Comparison of ENCODE assay signal across 1 cellular context in the genomic region with DNA sequence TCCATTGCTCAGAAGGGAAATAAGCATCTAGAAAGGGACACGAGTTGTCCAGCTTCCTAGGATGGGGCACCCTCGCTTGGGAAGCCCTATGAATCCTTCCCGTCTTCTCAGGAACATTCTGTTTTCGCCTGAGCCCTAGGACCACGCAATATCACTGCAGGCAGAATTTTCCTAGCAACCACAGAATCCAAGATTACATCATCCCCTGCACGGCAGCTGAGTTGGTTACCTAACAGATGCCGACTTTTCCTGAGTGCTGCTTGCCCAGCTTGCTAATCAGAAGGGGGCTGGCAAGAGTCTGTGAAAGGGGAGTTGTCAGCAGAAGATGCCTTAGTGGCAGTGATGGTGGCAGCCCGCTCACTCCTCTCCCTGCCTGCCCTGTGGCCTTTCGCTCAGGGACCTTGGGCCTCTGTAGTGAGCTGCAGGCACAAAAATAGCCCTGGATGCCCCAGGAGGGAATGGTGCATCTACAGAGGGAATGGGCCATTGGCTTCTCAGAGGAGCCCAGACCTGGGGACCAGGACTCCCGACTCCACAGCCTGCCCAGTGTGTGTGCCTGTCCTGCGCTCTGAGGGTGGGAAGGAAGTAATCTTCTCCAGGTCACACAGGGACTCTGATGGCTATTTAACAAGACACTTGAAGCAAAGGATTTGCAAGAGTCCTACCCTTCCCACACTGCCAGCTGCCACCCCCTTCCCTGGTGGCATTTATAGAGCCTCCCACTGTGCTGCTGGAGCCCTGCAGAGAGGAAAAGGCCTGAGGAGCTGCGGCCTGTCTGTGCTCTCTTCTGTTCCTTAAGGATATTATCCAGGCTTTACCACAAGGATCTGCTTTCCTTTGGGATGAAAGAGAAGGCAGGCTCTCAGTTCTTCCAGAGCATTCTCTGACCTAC.
TF ChIP-seq lines count a peak whose summit lies in the region.

No MANE protein-coding gene starts in this region.

TF ChIP-seq in HEK293, 187 proteins besides CTCF, POLR2A, EP300 and RAD21 (continued from another document and continues in another):
- TF ChIP-seq, protein P1, sequence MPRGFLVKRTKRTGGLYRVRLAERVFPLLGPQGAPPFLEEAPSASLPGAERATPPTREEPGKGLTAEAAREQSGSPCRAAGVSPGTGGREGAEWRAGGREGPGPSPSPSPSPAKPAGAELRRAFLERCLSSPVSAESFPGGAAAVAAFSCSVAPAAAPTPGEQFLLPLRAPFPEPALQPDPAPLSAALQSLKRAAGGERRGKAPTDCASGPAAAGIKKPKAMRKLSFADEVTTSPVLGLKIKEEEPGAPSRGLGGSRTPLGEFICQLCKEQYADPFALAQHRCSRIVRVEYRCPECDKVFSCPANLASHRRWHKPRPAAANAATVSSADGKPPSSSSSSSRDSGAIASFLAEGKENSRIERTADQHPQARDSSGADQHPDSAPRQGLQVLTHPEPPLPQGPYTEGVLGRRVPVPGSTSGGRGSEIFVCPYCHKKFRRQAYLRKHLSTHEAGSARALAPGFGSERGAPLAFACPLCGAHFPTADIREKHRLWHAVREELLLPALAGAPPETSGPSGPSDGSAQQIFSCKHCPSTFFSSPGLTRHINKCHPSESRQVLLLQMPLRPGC (tag by site-specific recombination; IDR thresholded peaks at IDR 0.05): no peak
- TF ChIP-seq, protein P2, sequence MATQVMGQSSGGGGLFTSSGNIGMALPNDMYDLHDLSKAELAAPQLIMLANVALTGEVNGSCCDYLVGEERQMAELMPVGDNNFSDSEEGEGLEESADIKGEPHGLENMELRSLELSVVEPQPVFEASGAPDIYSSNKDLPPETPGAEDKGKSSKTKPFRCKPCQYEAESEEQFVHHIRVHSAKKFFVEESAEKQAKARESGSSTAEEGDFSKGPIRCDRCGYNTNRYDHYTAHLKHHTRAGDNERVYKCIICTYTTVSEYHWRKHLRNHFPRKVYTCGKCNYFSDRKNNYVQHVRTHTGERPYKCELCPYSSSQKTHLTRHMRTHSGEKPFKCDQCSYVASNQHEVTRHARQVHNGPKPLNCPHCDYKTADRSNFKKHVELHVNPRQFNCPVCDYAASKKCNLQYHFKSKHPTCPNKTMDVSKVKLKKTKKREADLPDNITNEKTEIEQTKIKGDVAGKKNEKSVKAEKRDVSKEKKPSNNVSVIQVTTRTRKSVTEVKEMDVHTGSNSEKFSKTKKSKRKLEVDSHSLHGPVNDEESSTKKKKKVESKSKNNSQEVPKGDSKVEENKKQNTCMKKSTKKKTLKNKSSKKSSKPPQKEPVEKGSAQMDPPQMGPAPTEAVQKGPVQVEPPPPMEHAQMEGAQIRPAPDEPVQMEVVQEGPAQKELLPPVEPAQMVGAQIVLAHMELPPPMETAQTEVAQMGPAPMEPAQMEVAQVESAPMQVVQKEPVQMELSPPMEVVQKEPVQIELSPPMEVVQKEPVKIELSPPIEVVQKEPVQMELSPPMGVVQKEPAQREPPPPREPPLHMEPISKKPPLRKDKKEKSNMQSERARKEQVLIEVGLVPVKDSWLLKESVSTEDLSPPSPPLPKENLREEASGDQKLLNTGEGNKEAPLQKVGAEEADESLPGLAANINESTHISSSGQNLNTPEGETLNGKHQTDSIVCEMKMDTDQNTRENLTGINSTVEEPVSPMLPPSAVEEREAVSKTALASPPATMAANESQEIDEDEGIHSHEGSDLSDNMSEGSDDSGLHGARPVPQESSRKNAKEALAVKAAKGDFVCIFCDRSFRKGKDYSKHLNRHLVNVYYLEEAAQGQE (tag by site-specific recombination; IDR thresholded peaks at IDR 0.05): no peak
- TF ChIP-seq, protein P3, sequence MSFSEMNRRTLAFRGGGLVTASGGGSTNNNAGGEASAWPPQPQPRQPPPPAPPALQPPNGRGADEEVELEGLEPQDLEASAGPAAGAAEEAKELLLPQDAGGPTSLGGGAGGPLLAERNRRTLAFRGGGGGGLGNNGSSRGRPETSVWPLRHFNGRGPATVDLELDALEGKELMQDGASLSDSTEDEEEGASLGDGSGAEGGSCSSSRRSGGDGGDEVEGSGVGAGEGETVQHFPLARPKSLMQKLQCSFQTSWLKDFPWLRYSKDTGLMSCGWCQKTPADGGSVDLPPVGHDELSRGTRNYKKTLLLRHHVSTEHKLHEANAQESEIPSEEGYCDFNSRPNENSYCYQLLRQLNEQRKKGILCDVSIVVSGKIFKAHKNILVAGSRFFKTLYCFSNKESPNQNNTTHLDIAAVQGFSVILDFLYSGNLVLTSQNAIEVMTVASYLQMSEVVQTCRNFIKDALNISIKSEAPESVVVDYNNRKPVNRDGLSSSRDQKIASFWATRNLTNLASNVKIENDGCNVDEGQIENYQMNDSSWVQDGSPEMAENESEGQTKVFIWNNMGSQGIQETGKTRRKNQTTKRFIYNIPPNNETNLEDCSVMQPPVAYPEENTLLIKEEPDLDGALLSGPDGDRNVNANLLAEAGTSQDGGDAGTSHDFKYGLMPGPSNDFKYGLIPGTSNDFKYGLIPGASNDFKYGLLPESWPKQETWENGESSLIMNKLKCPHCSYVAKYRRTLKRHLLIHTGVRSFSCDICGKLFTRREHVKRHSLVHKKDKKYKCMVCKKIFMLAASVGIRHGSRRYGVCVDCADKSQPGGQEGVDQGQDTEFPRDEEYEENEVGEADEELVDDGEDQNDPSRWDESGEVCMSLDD (tag by site-specific recombination; IDR thresholded peaks at IDR 0.05): no peak
- TF ChIP-seq, protein P4, sequence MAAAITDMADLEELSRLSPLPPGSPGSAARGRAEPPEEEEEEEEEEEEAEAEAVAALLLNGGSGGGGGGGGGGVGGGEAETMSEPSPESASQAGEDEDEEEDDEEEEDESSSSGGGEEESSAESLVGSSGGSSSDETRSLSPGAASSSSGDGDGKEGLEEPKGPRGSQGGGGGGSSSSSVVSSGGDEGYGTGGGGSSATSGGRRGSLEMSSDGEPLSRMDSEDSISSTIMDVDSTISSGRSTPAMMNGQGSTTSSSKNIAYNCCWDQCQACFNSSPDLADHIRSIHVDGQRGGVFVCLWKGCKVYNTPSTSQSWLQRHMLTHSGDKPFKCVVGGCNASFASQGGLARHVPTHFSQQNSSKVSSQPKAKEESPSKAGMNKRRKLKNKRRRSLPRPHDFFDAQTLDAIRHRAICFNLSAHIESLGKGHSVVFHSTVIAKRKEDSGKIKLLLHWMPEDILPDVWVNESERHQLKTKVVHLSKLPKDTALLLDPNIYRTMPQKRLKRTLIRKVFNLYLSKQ (tag by site-specific recombination; IDR thresholded peaks at IDR 0.05; ENCODE audit: borderline replicate concordance): no peak
- TF ChIP-seq ZNF624 (tag by site-specific recombination; IDR thresholded peaks at IDR 0.05) (no peak), ZNF335 (tag by site-specific recombination; conservative IDR thresholded peaks at IDR 0.05) (peak; percentile 70), ZNF416 (tag by site-specific recombination; IDR thresholded peaks at IDR 0.05) (no peak), ZNF623 (tag by site-specific recombination; IDR thresholded peaks at IDR 0.05) (no peak), ZNF341 (tag by site-specific recombination; IDR thresholded peaks at IDR 0.05; ENCODE audit: low read depth) (no peak), PRDM1 (tag by site-specific recombination; IDR thresholded peaks at IDR 0.05) (peak; percentile 35), ZNF529 (tag by site-specific recombination; IDR thresholded peaks at IDR 0.05; ENCODE audit: insufficient replicate concordance) (no peak), GLI2 (tag by site-specific recombination; IDR thresholded peaks at IDR 0.05; ENCODE audit: borderline replicate concordance, low read depth) (no peak), ZNF76 (tag by site-specific recombination; IDR thresholded peaks at IDR 0.05; ENCODE audit: borderline replicate concordance, low read depth) (no peak), ZNF214 (tag by site-specific recombination; IDR thresholded peaks at IDR 0.05; ENCODE audit: borderline replicate concordance) (no peak), ZNF324 (tag by site-specific recombination; IDR thresholded peaks at IDR 0.05) (no peak), ZNF391 (tag by site-specific recombination; IDR thresholded peaks at IDR 0.05; ENCODE audit: borderline replicate concordance, low read depth) (no peak), WT1 (tag by site-specific recombination; IDR thresholded peaks at IDR 0.05) (no peak), ZNF654 (tag by site-specific recombination; IDR thresholded peaks at IDR 0.05; ENCODE audit: low read depth) (no peak), ZXDB (tag by site-specific recombination; IDR thresholded peaks at IDR 0.05) (no peak), ZNF530 (tag by site-specific recombination; IDR thresholded peaks at IDR 0.05; ENCODE audit: low read depth) (no peak), ZNF37A (tag by site-specific recombination; IDR thresholded peaks at IDR 0.05) (no peak), ZNF571 (tag by site-specific recombination; IDR thresholded peaks at IDR 0.05) (no peak), OVOL3 (tag by site-specific recombination; IDR thresholded peaks at IDR 0.05) (no peak), OSR2 (tag by site-specific recombination; IDR thresholded peaks at IDR 0.05) (peak; percentile 53), ZNF549 (tag by site-specific recombination; IDR thresholded peaks at IDR 0.05) (no peak), ZNF792 (tag by site-specific recombination; IDR thresholded peaks at IDR 0.05) (no peak), ZIC2 (tag by site-specific recombination; IDR thresholded peaks at IDR 0.05) (peak; percentile 92), BCL11B (tag by site-specific recombination; IDR thresholded peaks at IDR 0.05; ENCODE audit: low read depth) (no peak), ZNF621 (tag by site-specific recombination; IDR thresholded peaks at IDR 0.05) (no peak), ZNF433 (tag by site-specific recombination; IDR thresholded peaks at IDR 0.05; ENCODE audit: low read depth) (no peak), ZSCAN30 (tag by site-specific recombination; IDR thresholded peaks at IDR 0.05) (peak; percentile 51; the same call in 1 of the 2 replicates), ZNF174 (tag by site-specific recombination; IDR thresholded peaks at IDR 0.05) (no peak), ZNF555 (tag by site-specific recombination; conservative IDR thresholded peaks at IDR 0.05) (no peak)
- TF ChIP-seq, protein P5, sequence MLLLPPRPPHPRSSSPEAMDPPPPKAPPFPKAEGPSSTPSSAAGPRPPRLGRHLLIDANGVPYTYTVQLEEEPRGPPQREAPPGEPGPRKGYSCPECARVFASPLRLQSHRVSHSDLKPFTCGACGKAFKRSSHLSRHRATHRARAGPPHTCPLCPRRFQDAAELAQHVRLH (tag by site-specific recombination; IDR thresholded peaks at IDR 0.05): no peak
- TF ChIP-seq, protein P6, sequence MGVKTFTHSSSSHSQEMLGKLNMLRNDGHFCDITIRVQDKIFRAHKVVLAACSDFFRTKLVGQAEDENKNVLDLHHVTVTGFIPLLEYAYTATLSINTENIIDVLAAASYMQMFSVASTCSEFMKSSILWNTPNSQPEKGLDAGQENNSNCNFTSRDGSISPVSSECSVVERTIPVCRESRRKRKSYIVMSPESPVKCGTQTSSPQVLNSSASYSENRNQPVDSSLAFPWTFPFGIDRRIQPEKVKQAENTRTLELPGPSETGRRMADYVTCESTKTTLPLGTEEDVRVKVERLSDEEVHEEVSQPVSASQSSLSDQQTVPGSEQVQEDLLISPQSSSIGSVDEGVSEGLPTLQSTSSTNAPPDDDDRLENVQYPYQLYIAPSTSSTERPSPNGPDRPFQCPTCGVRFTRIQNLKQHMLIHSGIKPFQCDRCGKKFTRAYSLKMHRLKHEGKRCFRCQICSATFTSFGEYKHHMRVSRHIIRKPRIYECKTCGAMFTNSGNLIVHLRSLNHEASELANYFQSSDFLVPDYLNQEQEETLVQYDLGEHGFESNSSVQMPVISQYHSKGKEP (tag by site-specific recombination; IDR thresholded peaks at IDR 0.05): peak; percentile 7; the same call in 1 of the 2 replicates
- TF ChIP-seq, protein P7, sequence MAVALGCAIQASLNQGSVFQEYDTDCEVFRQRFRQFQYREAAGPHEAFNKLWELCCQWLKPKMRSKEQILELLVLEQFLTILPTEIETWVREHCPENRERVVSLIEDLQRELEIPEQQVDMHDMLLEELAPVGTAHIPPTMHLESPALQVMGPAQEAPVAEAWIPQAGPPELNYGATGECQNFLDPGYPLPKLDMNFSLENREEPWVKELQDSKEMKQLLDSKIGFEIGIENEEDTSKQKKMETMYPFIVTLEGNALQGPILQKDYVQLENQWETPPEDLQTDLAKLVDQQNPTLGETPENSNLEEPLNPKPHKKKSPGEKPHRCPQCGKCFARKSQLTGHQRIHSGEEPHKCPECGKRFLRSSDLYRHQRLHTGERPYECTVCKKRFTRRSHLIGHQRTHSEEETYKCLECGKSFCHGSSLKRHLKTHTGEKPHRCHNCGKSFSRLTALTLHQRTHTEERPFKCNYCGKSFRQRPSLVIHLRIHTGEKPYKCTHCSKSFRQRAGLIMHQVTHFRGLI (tag by site-specific recombination; IDR thresholded peaks at IDR 0.05): no peak
- TF ChIP-seq, protein P8, sequence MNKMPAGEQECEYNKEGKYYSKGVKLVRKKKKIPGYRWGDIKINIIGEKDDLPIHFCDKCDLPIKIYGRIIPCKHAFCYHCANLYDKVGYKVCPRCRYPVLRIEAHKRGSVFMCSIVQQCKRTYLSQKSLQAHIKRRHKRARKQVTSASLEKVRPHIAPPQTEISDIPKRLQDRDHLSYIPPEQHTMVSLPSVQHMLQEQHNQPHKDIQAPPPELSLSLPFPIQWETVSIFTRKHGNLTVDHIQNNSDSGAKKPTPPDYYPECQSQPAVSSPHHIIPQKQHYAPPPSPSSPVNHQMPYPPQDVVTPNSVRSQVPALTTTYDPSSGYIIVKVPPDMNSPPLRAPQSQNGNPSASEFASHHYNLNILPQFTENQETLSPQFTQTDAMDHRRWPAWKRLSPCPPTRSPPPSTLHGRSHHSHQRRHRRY (tag by site-specific recombination; IDR thresholded peaks at IDR 0.05): no peak
- TF ChIP-seq, protein P9, sequence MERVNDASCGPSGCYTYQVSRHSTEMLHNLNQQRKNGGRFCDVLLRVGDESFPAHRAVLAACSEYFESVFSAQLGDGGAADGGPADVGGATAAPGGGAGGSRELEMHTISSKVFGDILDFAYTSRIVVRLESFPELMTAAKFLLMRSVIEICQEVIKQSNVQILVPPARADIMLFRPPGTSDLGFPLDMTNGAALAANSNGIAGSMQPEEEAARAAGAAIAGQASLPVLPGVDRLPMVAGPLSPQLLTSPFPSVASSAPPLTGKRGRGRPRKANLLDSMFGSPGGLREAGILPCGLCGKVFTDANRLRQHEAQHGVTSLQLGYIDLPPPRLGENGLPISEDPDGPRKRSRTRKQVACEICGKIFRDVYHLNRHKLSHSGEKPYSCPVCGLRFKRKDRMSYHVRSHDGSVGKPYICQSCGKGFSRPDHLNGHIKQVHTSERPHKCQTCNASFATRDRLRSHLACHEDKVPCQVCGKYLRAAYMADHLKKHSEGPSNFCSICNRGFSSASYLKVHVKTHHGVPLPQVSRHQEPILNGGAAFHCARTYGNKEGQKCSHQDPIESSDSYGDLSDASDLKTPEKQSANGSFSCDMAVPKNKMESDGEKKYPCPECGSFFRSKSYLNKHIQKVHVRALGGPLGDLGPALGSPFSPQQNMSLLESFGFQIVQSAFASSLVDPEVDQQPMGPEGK (tag by site-specific recombination; IDR thresholded peaks at IDR 0.05): peak; percentile 26; the same call in 1 of the 2 replicates
- TF ChIP-seq, protein P10, sequence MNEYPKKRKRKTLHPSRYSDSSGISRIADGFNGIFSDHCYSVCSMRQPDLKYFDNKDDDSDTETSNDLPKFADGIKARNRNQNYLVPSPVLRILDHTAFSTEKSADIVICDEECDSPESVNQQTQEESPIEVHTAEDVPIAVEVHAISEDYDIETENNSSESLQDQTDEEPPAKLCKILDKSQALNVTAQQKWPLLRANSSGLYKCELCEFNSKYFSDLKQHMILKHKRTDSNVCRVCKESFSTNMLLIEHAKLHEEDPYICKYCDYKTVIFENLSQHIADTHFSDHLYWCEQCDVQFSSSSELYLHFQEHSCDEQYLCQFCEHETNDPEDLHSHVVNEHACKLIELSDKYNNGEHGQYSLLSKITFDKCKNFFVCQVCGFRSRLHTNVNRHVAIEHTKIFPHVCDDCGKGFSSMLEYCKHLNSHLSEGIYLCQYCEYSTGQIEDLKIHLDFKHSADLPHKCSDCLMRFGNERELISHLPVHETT (tag by site-specific recombination; IDR thresholded peaks at IDR 0.05): no peak
